Comparison of ENCODE assay signal across 34 cellular contexts in genomic region chr9:73444821-73445220, GRCh38.
"Had no signal": no experiment of that assay in that cellular context is flagged by ENCODE, and none has a peak within 500 bp of the region (broad histone marks: within the 10 kb centered on the region; RNA-seq: fewer than 3 reads in every experiment).

No MANE protein-coding gene starts in this region.

- H3K36me3 ChIP-seq: ascending aorta, SJCRH30, WERI-Rb-1 had no signal

- H3K27ac ChIP-seq: ascending aorta, PC-9, RWPE1, SJCRH30, SK-N-MC, WERI-Rb-1 had no signal

- H3K27me3 ChIP-seq: ascending aorta had no signal

- H3K36me3 Mint-ChIP-seq: activated CD8-positive, alpha-beta memory T cell treated with anti-CD3 and anti-CD28 coated beads, Interleukin-2, amount 10 ng/mL, durations not matched to agents 7 days and 5 days; activated naive CD8-positive, alpha-beta T cell treated with anti-CD3 and anti-CD28 coated beads for 36 hours had no signal

- H3K9me3 Mint-ChIP-seq: activated CD4-positive, alpha-beta memory T cell treated with anti-CD3 and anti-CD28 coated beads, Interleukin-2, amount 10 ng/mL, durations not matched to agents 7 days and 5 days; activated naive CD8-positive, alpha-beta T cell treated with anti-CD3 and anti-CD28 coated beads for 36 hours; activated T-helper 17 cell treated with anti-CD3 and anti-CD28 coated beads, Interleukin-2, amount 50 U/mL, for 72 hours had no signal

- DNase-seq: activated CD4-positive, alpha-beta memory T cell treated with anti-CD3 and anti-CD28 coated beads, Interleukin-2, amount 10 ng/mL, durations not matched to agents 7 days and 5 days; activated CD4-positive, alpha-beta T cell treated with anti-CD3 and anti-CD28 coated beads for 1 hour; activated CD4-positive, alpha-beta T cell treated with anti-CD3 and anti-CD28 coated beads for 48 hours; activated CD4-positive, CD25-positive, alpha-beta regulatory T cell; activated CD8-positive, alpha-beta memory T cell treated with anti-CD3 and anti-CD28 coated beads for 24 hours; activated CD8-positive, alpha-beta memory T cell treated with anti-CD3 and anti-CD28 coated beads, Interleukin-2, amount 10 ng/mL, durations not matched to agents 7 days and 5 days; activated effector memory CD4-positive, alpha-beta T cell treated with anti-CD3 and anti-CD28 coated beads, Interleukin-2, amount 50 U/mL, for 16 hours; activated naive CD4-positive, alpha-beta T cell; activated naive CD4-positive, alpha-beta T cell treated with anti-CD3 and anti-CD28 coated beads, Interleukin-2, amount 50 U/mL, for 16 hours; activated naive CD8-positive, alpha-beta T cell treated with anti-CD3 and anti-CD28 coated beads for 36 hours; activated T-cell treated with anti-CD3 and anti-CD28 coated beads, Interleukin-2, amount 50 U/mL, for 1 hour; activated T-cell treated with anti-CD3 and anti-CD28 coated beads, Interleukin-2, amount 50 U/mL, for 72 hours; amygdala; Kasumi-1; KG1; MM.1S; MV-4-11; NCI-H1092; NCI-H1436 treated with DMSO at 0.1 percent for 48 hours; NCI-H1694 treated with DMSO at 0.1 percent for 48 hours; NCI-H2029; NCI-H2171; NCI-H510A; NCI-H526; NCI-H748 treated with DMSO at 0.1 percent for 48 hours; PC-9; SHP77; SJCRH30; T1000; WERI-Rb-1 had no signal

- H3K27ac Mint-ChIP-seq: activated CD4-positive, alpha-beta memory T cell treated with anti-CD3 and anti-CD28 coated beads, Interleukin-2, amount 10 ng/mL, durations not matched to agents 7 days and 5 days; activated CD8-positive, alpha-beta memory T cell treated with anti-CD3 and anti-CD28 coated beads, Interleukin-2, amount 10 ng/mL, durations not matched to agents 7 days and 5 days; activated naive CD8-positive, alpha-beta T cell treated with anti-CD3 and anti-CD28 coated beads for 36 hours; activated T-cell treated with anti-CD3 and anti-CD28 coated beads, Interleukin-2, amount 50 U/mL, for 72 hours; activated T-helper 17 cell treated with anti-CD3 and anti-CD28 coated beads, Interleukin-2, amount 50 U/mL, for 72 hours had no signal

- H3K4me1 ChIP-seq: ascending aorta, SJCRH30 had no signal

- ATAC-seq: activated CD8-positive, alpha-beta memory T cell treated with anti-CD3 and anti-CD28 coated beads, Interleukin-2, amount 10 ng/mL, durations not matched to agents 7 days and 5 days; activated T-cell treated with anti-CD3 and anti-CD28 coated beads, Interleukin-2, amount 50 U/mL, for 72 hours; activated T-helper 17 cell treated with anti-CD3 and anti-CD28 coated beads, Interleukin-2, amount 50 U/mL, for 72 hours had no signal

- H3K27me3 Mint-ChIP-seq: activated CD4-positive, alpha-beta memory T cell treated with anti-CD3 and anti-CD28 coated beads, Interleukin-2, amount 10 ng/mL, durations not matched to agents 7 days and 5 days; activated CD8-positive, alpha-beta memory T cell treated with anti-CD3 and anti-CD28 coated beads, Interleukin-2, amount 10 ng/mL, durations not matched to agents 7 days and 5 days; activated naive CD8-positive, alpha-beta T cell treated with anti-CD3 and anti-CD28 coated beads for 36 hours; activated T-helper 17 cell treated with anti-CD3 and anti-CD28 coated beads, Interleukin-2, amount 50 U/mL, for 72 hours had no signal

- H3K4me3 Mint-ChIP-seq: activated CD4-positive, alpha-beta memory T cell treated with anti-CD3 and anti-CD28 coated beads, Interleukin-2, amount 10 ng/mL, durations not matched to agents 7 days and 5 days; activated CD8-positive, alpha-beta memory T cell treated with anti-CD3 and anti-CD28 coated beads, Interleukin-2, amount 10 ng/mL, durations not matched to agents 7 days and 5 days; activated naive CD8-positive, alpha-beta T cell treated with anti-CD3 and anti-CD28 coated beads for 36 hours; activated T-cell treated with anti-CD3 and anti-CD28 coated beads, Interleukin-2, amount 50 U/mL, for 72 hours; activated T-helper 17 cell treated with anti-CD3 and anti-CD28 coated beads, Interleukin-2, amount 50 U/mL, for 72 hours had no signal

- H3K4me3 ChIP-seq: ascending aorta, PC-9, SJCRH30, SK-N-MC had no signal

- H3K4me1 Mint-ChIP-seq: activated CD4-positive, alpha-beta memory T cell treated with anti-CD3 and anti-CD28 coated beads, Interleukin-2, amount 10 ng/mL, durations not matched to agents 7 days and 5 days; activated CD8-positive, alpha-beta memory T cell treated with anti-CD3 and anti-CD28 coated beads, Interleukin-2, amount 10 ng/mL, durations not matched to agents 7 days and 5 days; activated naive CD8-positive, alpha-beta T cell treated with anti-CD3 and anti-CD28 coated beads for 36 hours; activated T-helper 17 cell treated with anti-CD3 and anti-CD28 coated beads, Interleukin-2, amount 50 U/mL, for 72 hours had no signal

- H3K9me3 ChIP-seq: ascending aorta, SJCRH30 had no signal
